8 cellular contexts compared by ENCODE assay signal in the genomic region with DNA sequence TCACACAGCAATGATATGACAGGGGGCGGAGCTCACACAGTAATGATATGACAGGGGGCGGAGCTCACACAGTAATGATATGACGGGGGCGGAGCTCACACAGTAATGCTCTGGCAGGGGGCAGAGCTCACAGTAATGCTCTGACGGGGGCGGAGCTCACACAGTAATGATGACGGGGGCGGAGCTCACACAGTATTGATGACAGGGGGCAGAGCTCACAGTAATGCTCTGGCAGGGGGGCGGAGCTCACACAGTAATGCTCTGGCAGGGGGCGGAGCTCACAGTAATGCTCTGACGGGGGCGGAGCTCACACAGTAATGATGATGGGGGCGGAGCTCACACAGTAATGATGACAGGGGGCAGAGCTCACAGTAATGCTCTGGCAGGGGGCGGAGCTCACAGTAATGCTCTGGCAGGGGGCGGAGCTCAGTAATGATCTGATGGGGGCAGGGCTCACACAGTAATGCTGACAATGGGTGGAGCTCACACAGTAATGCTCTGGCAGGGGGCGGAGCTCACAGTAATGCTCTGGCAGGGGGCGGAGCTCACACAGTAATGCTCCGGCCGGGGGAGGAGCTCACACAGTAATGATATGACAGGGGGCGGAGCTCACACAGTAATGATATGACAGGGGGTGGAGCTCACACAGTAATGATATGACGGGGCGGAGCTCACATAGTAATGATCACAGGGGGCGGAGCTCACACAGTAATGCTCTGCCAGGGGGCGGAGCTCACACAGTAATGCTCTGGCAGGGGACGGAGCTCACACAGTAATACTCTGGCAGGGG. TPM values are rescaled to one million over a fixed set of nuclear protein-coding genes. Genes with fewer than 3 reads are reported as not detected.
A peak's percentile ranks its signal among the peaks of the same experiment; 100 is the strongest.
DNase-seq lines count a peak whose midpoint lies in the region; ATAC-seq and TF ChIP-seq lines count a peak whose summit lies in the region.
"Not testable (repeated sequence)": the region's sequence is repeated elsewhere in the genome, so short reads cannot be mapped to it uniquely, and the experiment has no call there.

No MANE protein-coding gene starts in this region.

- DNase-seq in Caki2 (ENCODE audit: low read depth) (peak; percentile 64), KBM-7 (peak; percentile 14), SK-N-DZ (ENCODE audit: low spot score) (peak; percentile 17), foreskin fibroblast (peak; percentile 5 to 36), nephron progenitor cell (peak; percentile 19)
- DNase-seq in activated CD8-positive, alpha-beta T cell treated with anti-CD3 and anti-CD28 coated beads, Interleukin-2, amount 10 ng/mL, durations not matched to agents 7 days and 5 days; stimulated activated effector memory CD8-positive, alpha-beta T cell treated with anti-CD3 and anti-CD28 coated beads, Interleukin-12 subunit alpha, Interleukin-12 subunit beta, amount 100 ng/mL, for 72 hours (ENCODE audit: low spot score in 2 of 2): not testable (repeated sequence)
- DNase-seq in activated naive CD8-positive, alpha-beta T cell treated with anti-CD3 and anti-CD28 coated beads, Interleukin-2, amount 50 U/mL, for 24 hours = peak; percentile 35

- H3K4me3 Mint-ChIP-seq in activated CD8-positive, alpha-beta T cell treated with anti-CD3 and anti-CD28 coated beads, Interleukin-2, amount 10 ng/mL, durations not matched to agents 7 days and 5 days; activated naive CD8-positive, alpha-beta T cell treated with anti-CD3 and anti-CD28 coated beads, Interleukin-2, amount 50 U/mL, for 24 hours; nephron progenitor cell; stimulated activated effector memory CD8-positive, alpha-beta T cell treated with anti-CD3 and anti-CD28 coated beads, Interleukin-12 subunit alpha, Interleukin-12 subunit beta, amount 100 ng/mL, for 72 hours: not testable (repeated sequence)

- peak overlapping the region; percentile 15 for H3K27ac Mint-ChIP-seq in activated CD8-positive, alpha-beta T cell treated with anti-CD3 and anti-CD28 coated beads, Interleukin-2, amount 10 ng/mL, durations not matched to agents 7 days and 5 days
- H3K27ac Mint-ChIP-seq in activated naive CD8-positive, alpha-beta T cell treated with anti-CD3 and anti-CD28 coated beads, Interleukin-2, amount 50 U/mL, for 24 hours = not testable (repeated sequence)
- peak overlapping the region; percentile 38 for H3K27ac Mint-ChIP-seq in nephron progenitor cell
- H3K27ac Mint-ChIP-seq in stimulated activated effector memory CD8-positive, alpha-beta T cell treated with anti-CD3 and anti-CD28 coated beads, Interleukin-12 subunit alpha, Interleukin-12 subunit beta, amount 100 ng/mL, for 72 hours = peak overlapping the region; percentile 80

- H3K9me3 Mint-ChIP-seq in activated CD8-positive, alpha-beta T cell treated with anti-CD3 and anti-CD28 coated beads, Interleukin-2, amount 10 ng/mL, durations not matched to agents 7 days and 5 days (ENCODE audit: insufficient read depth); stimulated activated effector memory CD8-positive, alpha-beta T cell treated with anti-CD3 and anti-CD28 coated beads, Interleukin-12 subunit alpha, Interleukin-12 subunit beta, amount 100 ng/mL, for 72 hours: not testable (repeated sequence)
- peaks cover 11% of the 10 kb centered on the region for H3K9me3 Mint-ChIP-seq in activated naive CD8-positive, alpha-beta T cell treated with anti-CD3 and anti-CD28 coated beads, Interleukin-2, amount 50 U/mL, for 24 hours
- H3K9me3 Mint-ChIP-seq in nephron progenitor cell = peaks cover 15% of the 10 kb centered on the region

- POLR2A ChIA-PET in activated CD8-positive, alpha-beta T cell treated with anti-CD3 and anti-CD28 coated beads, Interleukin-2, amount 10 ng/mL, durations not matched to agents 7 days and 5 days (lab: Charles Lee) = not testable (repeated sequence)

- H3K4me1 Mint-ChIP-seq in activated CD8-positive, alpha-beta T cell treated with anti-CD3 and anti-CD28 coated beads, Interleukin-2, amount 10 ng/mL, durations not matched to agents 7 days and 5 days (ENCODE audit: low read depth) = peaks cover 21% of the 10 kb centered on the region
- H3K4me1 Mint-ChIP-seq in activated naive CD8-positive, alpha-beta T cell treated with anti-CD3 and anti-CD28 coated beads, Interleukin-2, amount 50 U/mL, for 24 hours; nephron progenitor cell: not testable (repeated sequence)
- peaks cover 49% of the 10 kb centered on the region for H3K4me1 Mint-ChIP-seq in stimulated activated effector memory CD8-positive, alpha-beta T cell treated with anti-CD3 and anti-CD28 coated beads, Interleukin-12 subunit alpha, Interleukin-12 subunit beta, amount 100 ng/mL, for 72 hours

- CTCF ChIA-PET in activated CD8-positive, alpha-beta T cell treated with anti-CD3 and anti-CD28 coated beads, Interleukin-2, amount 10 ng/mL, durations not matched to agents 7 days and 5 days (lab: Charles Lee) = interaction anchor here (0.8 kb wide), 1 partner anchor 102 kb away, joined by 3 read pairs; no protein-coding TSS in a partner anchor

- in situ Hi-C loops in Caki2 (cut with HindIII; ENCODE audit: low pct_unique_long_range_greater_than_20kb, low sequenced_read_pairs); KBM-7 (cut with MboI; ENCODE audit: low pct_unique_long_range_greater_than_20kb, low sequenced_read_pairs): not testable (repeated sequence)

- peaks cover 64% of the 10 kb centered on the region for H3K36me3 Mint-ChIP-seq in activated CD8-positive, alpha-beta T cell treated with anti-CD3 and anti-CD28 coated beads, Interleukin-2, amount 10 ng/mL, durations not matched to agents 7 days and 5 days (ENCODE audit: low read depth)
- peaks cover 37% of the 10 kb centered on the region for H3K36me3 Mint-ChIP-seq in activated naive CD8-positive, alpha-beta T cell treated with anti-CD3 and anti-CD28 coated beads, Interleukin-2, amount 50 U/mL, for 24 hours (ENCODE audit: low read depth)
- peaks cover 51% of the 10 kb centered on the region for H3K36me3 Mint-ChIP-seq in nephron progenitor cell (ENCODE audit: low read depth)
- peaks cover 96% of the 10 kb centered on the region for H3K36me3 Mint-ChIP-seq in stimulated activated effector memory CD8-positive, alpha-beta T cell treated with anti-CD3 and anti-CD28 coated beads, Interleukin-12 subunit alpha, Interleukin-12 subunit beta, amount 100 ng/mL, for 72 hours

- not testable (repeated sequence) for TF ChIP-seq CTCF in foreskin fibroblast (IDR thresholded peaks at IDR 0.05; ENCODE audit: low read depth, low read length); nephron progenitor cell (IDR thresholded peaks at IDR 0.05)

- H3K4me3 ChIP-seq in foreskin fibroblast (ENCODE audit: low read depth in 1 of 2, low read length in 2 of 2) = not testable (repeated sequence)

- H3K27me3 Mint-ChIP-seq in activated CD8-positive, alpha-beta T cell treated with anti-CD3 and anti-CD28 coated beads, Interleukin-2, amount 10 ng/mL, durations not matched to agents 7 days and 5 days (ENCODE audit: low read depth); activated naive CD8-positive, alpha-beta T cell treated with anti-CD3 and anti-CD28 coated beads, Interleukin-2, amount 50 U/mL, for 24 hours; nephron progenitor cell (ENCODE audit: low read depth, poor library complexity): not testable (repeated sequence)

- peak; percentile 14 for ATAC-seq in activated CD8-positive, alpha-beta T cell treated with anti-CD3 and anti-CD28 coated beads, Interleukin-2, amount 10 ng/mL, durations not matched to agents 7 days and 5 days
- not testable (repeated sequence) for ATAC-seq in activated naive CD8-positive, alpha-beta T cell treated with anti-CD3 and anti-CD28 coated beads, Interleukin-2, amount 50 U/mL, for 24 hours
- ATAC-seq in stimulated activated effector memory CD8-positive, alpha-beta T cell treated with anti-CD3 and anti-CD28 coated beads, Interleukin-12 subunit alpha, Interleukin-12 subunit beta, amount 100 ng/mL, for 72 hours = peak; percentile 40

RNA-seq across cellular contexts. Expression of gene TNK2, which starts 52.8 kb away (rescaled TPM):
- total RNA-seq in Caki2 (2014; rRNA removed; shearing (Covaris generic); ENCODE audit: low replicate concordance) = 10.7 and 21.2 TPM in 2 replicates
- polyA plus RNA-seq in SK-N-DZ (2014; cell fraction: cytosol; rRNA removed) = 9.0 and 13.8 TPM in 2 replicates
- 39.4 and 56.8 TPM in 2 replicates for polyA plus RNA-seq in SK-N-DZ (2014; cell fraction: nucleus; rRNA removed)
- total RNA-seq in activated CD8-positive, alpha-beta T cell treated with anti-CD3 and anti-CD28 coated beads, Interleukin-2, amount 10 ng/mL, durations not matched to agents 7 days and 5 days = 100 to 1,000 TPM; 110 to 127 TPM
